16 cellular contexts compared by ENCODE assay signal in the genomic region with DNA sequence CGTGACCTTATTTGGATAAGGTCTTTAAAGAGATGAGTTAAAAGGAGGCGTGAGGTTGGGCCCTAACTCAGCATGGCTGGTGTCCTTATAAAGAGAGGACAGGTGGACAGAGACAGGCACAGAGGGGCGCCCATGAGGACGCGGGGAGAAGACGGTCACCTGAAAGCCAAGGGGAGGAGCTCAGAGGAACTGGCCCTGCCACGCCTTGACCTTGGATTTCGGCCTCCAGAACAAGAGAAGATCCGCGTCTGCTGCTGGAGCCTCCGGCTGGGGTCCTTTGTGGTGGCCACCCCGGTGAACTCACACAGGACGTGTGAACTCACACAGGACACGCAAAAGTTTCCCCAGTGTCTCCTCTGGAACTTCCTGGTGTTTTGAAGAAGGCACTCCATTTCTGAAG.
DNase-seq lines count a peak whose midpoint lies in the region; ATAC-seq and TF ChIP-seq lines count a peak whose summit lies in the region.
"Had no signal": no experiment of that assay in that cellular context is flagged by ENCODE, and none has a peak within 500 bp of the region (broad histone marks: within the 10 kb centered on the region; RNA-seq: fewer than 3 reads in every experiment).

No MANE protein-coding gene starts in this region.

- H3K9me3 Mint-ChIP-seq in Caco-2 (ENCODE audit: unreplicated experiment) (no peaks in the 10 kb centered on the region), glutamatergic neuron (ENCODE audit: unreplicated experiment) (peaks cover 3% of the 10 kb centered on the region)
- no peaks in the 10 kb centered on the region for H3K9me3 Mint-ChIP-seq in CD8-positive, alpha-beta T cell
- no peaks in the 10 kb centered on the region for H3K9me3 Mint-ChIP-seq in activated CD8-positive, alpha-beta T cell treated with anti-CD3 and anti-CD28 coated beads for 36 hours

- H3K36me3 Mint-ChIP-seq in Caco-2 (ENCODE audit: insufficient read depth, unreplicated experiment) (no peaks in the 10 kb centered on the region), glutamatergic neuron (ENCODE audit: unreplicated experiment) (peaks cover 5% of the 10 kb centered on the region)
- H3K36me3 Mint-ChIP-seq in CD8-positive, alpha-beta T cell: no peaks in the 10 kb centered on the region
- no peaks in the 10 kb centered on the region for H3K36me3 Mint-ChIP-seq in activated CD8-positive, alpha-beta T cell treated with anti-CD3 and anti-CD28 coated beads for 36 hours (ENCODE audit: low read depth)

- H3K27me3 ChIP-seq in BE2C (no peaks in the 10 kb centered on the region), Caco-2 (replicated peaks; ENCODE audit: control insufficient read depth, insufficient read depth, low read length) (no peaks in the 10 kb centered on the region), sigmoid colon (no peaks in the 10 kb centered on the region)
- no peaks in the 10 kb centered on the region for H3K27me3 ChIP-seq in CD8-positive, alpha-beta T cell (ENCODE audit: insufficient read depth, low read length)

- TF ChIP-seq POLR2A in sigmoid colon (IDR thresholded peaks at IDR 0.05): no peak
- no peak for TF ChIP-seq POLR2A in GM18505 (IDR thresholded peaks at IDR 0.05; ENCODE audit: borderline replicate concordance, extremely low read depth, insufficient read depth, insufficient read length)

- H3K36me3 ChIP-seq in BE2C (no peaks in the 10 kb centered on the region), Caco-2 (ENCODE audit: control insufficient read depth, insufficient read depth, low read length) (no peaks in the 10 kb centered on the region), sigmoid colon (no peaks in the 10 kb centered on the region)
- H3K36me3 ChIP-seq in CD8-positive, alpha-beta T cell (ENCODE audit: insufficient read depth, low read length): no peaks in the 10 kb centered on the region

- H3K9me3 ChIP-seq in BE2C: no peaks in the 10 kb centered on the region
- no peaks in the 10 kb centered on the region for H3K9me3 ChIP-seq in Caco-2
- H3K9me3 ChIP-seq in sigmoid colon: no peaks in the 10 kb centered on the region
- no peaks in the 10 kb centered on the region for H3K9me3 ChIP-seq in CD8-positive, alpha-beta T cell (ENCODE audit: low read length)

- CTCF ChIA-PET in Caco-2 (lab: Charles Lee): no interaction called here
- CTCF ChIA-PET in CD8-positive, alpha-beta T cell (lab: Charles Lee): no interaction called here
- CTCF ChIA-PET in activated CD8-positive, alpha-beta T cell treated with anti-CD3 and anti-CD28 coated beads for 36 hours (lab: Charles Lee): no interaction called here

- peaks cover 21% of the 10 kb centered on the region for H3K4me1 ChIP-seq in BE2C
- no peaks in the 10 kb centered on the region for H3K4me1 ChIP-seq in Caco-2
- H3K4me1 ChIP-seq in sigmoid colon: no peaks in the 10 kb centered on the region
- H3K4me1 ChIP-seq in CD8-positive, alpha-beta T cell (ENCODE audit: insufficient read depth, low read length): no peaks in the 10 kb centered on the region

- H3K4me3 ChIP-seq in BE2C (ENCODE audit: low read depth, low read length) (no peak overlapping the region), Caco-2 (ENCODE audit: low read depth, low read length) (no peak overlapping the region), sigmoid colon (no peak overlapping the region)
- H3K4me3 ChIP-seq in CD8-positive, alpha-beta T cell (ENCODE audit: low read depth, low read length): no peak overlapping the region

- 90 to 91% methylated on average over 14 of the region's 14 CpGs for WGBS in sigmoid colon, 2 donors

- no peak for ATAC-seq in GM18505 (IDR thresholded peaks at IDR 0.05; ENCODE audit: unreplicated experiment)
- ATAC-seq in CD8-positive, alpha-beta T cell: no peak
- ATAC-seq in activated CD8-positive, alpha-beta T cell treated with anti-CD3 and anti-CD28 coated beads for 36 hours: no peak

- no peak for TF ChIP-seq CTCF in BE2C (IDR thresholded peaks at IDR 0.05; ENCODE audit: low read depth, low read length)
- no peak for TF ChIP-seq CTCF in Caco-2 (IDR thresholded peaks at IDR 0.05; ENCODE audit: insufficient read depth in 1 of 2, low read depth in 1 of 2, low read length in 1 of 2, severe bottlenecking in 1 of 2, unreplicated experiment in 1 of 2)
- no peak for TF ChIP-seq CTCF in glutamatergic neuron (IDR thresholded peaks at IDR 0.05; ENCODE audit: partially characterized antibody, unreplicated experiment)
- TF ChIP-seq CTCF in sigmoid colon (IDR thresholded peaks at IDR 0.05): no peak
- TF ChIP-seq CTCF in CD8-positive, alpha-beta T cell (IDR thresholded peaks at IDR 0.05): no peak
- TF ChIP-seq CTCF in activated CD8-positive, alpha-beta T cell treated with anti-CD3 and anti-CD28 coated beads for 36 hours (IDR thresholded peaks at IDR 0.05): no peak

- BruUV-seq in Caco-2 (replicated peaks; lab: Mats Ljungman, UMichigan): no TSS peak

- POLR2A ChIA-PET in Caco-2 (lab: Charles Lee): no interaction called here
- POLR2A ChIA-PET in CD8-positive, alpha-beta T cell (lab: Charles Lee): no interaction called here
- POLR2A ChIA-PET in activated CD8-positive, alpha-beta T cell treated with anti-CD3 and anti-CD28 coated beads for 36 hours (lab: Charles Lee): no interaction called here

- no peak overlapping the region for H3K27ac ChIP-seq in sigmoid colon
- no peak overlapping the region for H3K27ac ChIP-seq in CD8-positive, alpha-beta T cell (ENCODE audit: low read depth, low read length)

- peak overlapping the region; percentile 23 for H3K27ac Mint-ChIP-seq in Caco-2 (ENCODE audit: unreplicated experiment)
- H3K27ac Mint-ChIP-seq in glutamatergic neuron (ENCODE audit: unreplicated experiment): no peak overlapping the region
- no peak overlapping the region for H3K27ac Mint-ChIP-seq in CD8-positive, alpha-beta T cell
- H3K27ac Mint-ChIP-seq in activated CD8-positive, alpha-beta T cell treated with anti-CD3 and anti-CD28 coated beads for 36 hours: no peak overlapping the region

- H3K4me1 Mint-ChIP-seq in Caco-2 (ENCODE audit: low read depth, unreplicated experiment): peaks cover 8% of the 10 kb centered on the region
- peaks cover 16% of the 10 kb centered on the region for H3K4me1 Mint-ChIP-seq in glutamatergic neuron (ENCODE audit: low read depth, unreplicated experiment)
- no peaks in the 10 kb centered on the region for H3K4me1 Mint-ChIP-seq in CD8-positive, alpha-beta T cell (ENCODE audit: low read depth)
- H3K4me1 Mint-ChIP-seq in activated CD8-positive, alpha-beta T cell treated with anti-CD3 and anti-CD28 coated beads for 36 hours (ENCODE audit: low read depth): peaks cover 3% of the 10 kb centered on the region

- H3K27me3 Mint-ChIP-seq in Caco-2 (ENCODE audit: insufficient read depth, unreplicated experiment) (no peaks in the 10 kb centered on the region), glutamatergic neuron (ENCODE audit: unreplicated experiment) (peaks cover 6% of the 10 kb centered on the region)
- H3K27me3 Mint-ChIP-seq in CD8-positive, alpha-beta T cell (ENCODE audit: low read depth): no peaks in the 10 kb centered on the region
- no peaks in the 10 kb centered on the region for H3K27me3 Mint-ChIP-seq in activated CD8-positive, alpha-beta T cell treated with anti-CD3 and anti-CD28 coated beads for 36 hours

- TF ChIP-seq EP300 in sigmoid colon (IDR thresholded peaks at IDR 0.05): no peak

- DNase-seq in BE2C: peak; percentile 2
- no peak for DNase-seq in Caco-2
- DNase-seq in glutamatergic neuron: peak; percentile 8
- peak; percentile 19 for DNase-seq in sigmoid colon
- DNase-seq in CD8-positive, alpha-beta T cell: no peak
- no peak for DNase-seq in activated CD8-positive, alpha-beta T cell treated with anti-CD3 and anti-CD28 coated beads for 36 hours
- no peak for DNase-seq in NCI-H1048 (lab: John Stamatoyannopoulos, UW)
- DNase-seq: ACHN, DMS153, H7, NCI-H1417, NCI-H1930, NCI-H2171, NCI-H82, RPMI8226 had no signal

- intact Hi-C loops in Caco-2 (cut with micrococcal nuclease; ENCODE audit: unreplicated experiment): no loop called here
- intact Hi-C loops in sigmoid colon (cut with DNase I): no loop called here
- intact Hi-C loops in CD8-positive, alpha-beta T cell (cut with DNase I, micrococcal nuclease): no loop called here
- intact Hi-C loops in activated CD8-positive, alpha-beta T cell treated with anti-CD3 and anti-CD28 coated beads for 36 hours (cut with micrococcal nuclease): no loop called here

- H3K4me3 Mint-ChIP-seq in Caco-2 (ENCODE audit: unreplicated experiment) (no peak overlapping the region), glutamatergic neuron (ENCODE audit: unreplicated experiment) (no peak overlapping the region)
- no peak overlapping the region for H3K4me3 Mint-ChIP-seq in CD8-positive, alpha-beta T cell
- no peak overlapping the region for H3K4me3 Mint-ChIP-seq in activated CD8-positive, alpha-beta T cell treated with anti-CD3 and anti-CD28 coated beads for 36 hours

Comparison
In these comparisons a context has a peak if more than half of its experiments do, and no peak if none do; other contexts are left out.
1. DNase-seq: peak in BE2C (single experiment), glutamatergic neuron (single experiment) and sigmoid colon (single experiment); none in Caco-2 (0 of 2), CD8-positive, alpha-beta T cell (0 of 7), activated CD8-positive, alpha-beta T cell treated with anti-CD3 and anti-CD28 coated beads for 36 hours (single experiment) and NCI-H1048 (single experiment).